ENCODE assay signal across 36 cellular contexts in genomic region chr9:24286761-24287160, GRCh38.
"Had no signal": no experiment of that assay in that cellular context is flagged by ENCODE, and none has a peak within 500 bp of the region (broad histone marks: within the 10 kb centered on the region; RNA-seq: fewer than 3 reads in every experiment).

No MANE protein-coding gene starts in this region.

- H3K36me3 ChIP-seq: MG63 had no signal

- H3K9me3 ChIP-seq: MG63 had no signal

- H3K27me3 ChIP-seq: MG63 had no signal

- DNase-seq: Karpas-422, Kasumi-1, MG63, MM.1S, MV-4-11, NCI-H1048, NCI-H1092, NCI-H1092 treated with DMSO at 0.1 percent for 48 hours, NCI-H1105, NCI-H1105 treated with DMSO at 0.1 percent for 48 hours, NCI-H1417, NCI-H1417 treated with DMSO at 0.1 percent for 48 hours, NCI-H1436, NCI-H1436 treated with DMSO at 0.1 percent for 48 hours, NCI-H146, NCI-H1694, NCI-H1694 treated with DMSO at 0.1 percent for 48 hours, NCI-H187, NCI-H187 treated with DMSO at 0.1 percent for 48 hours, NCI-H1930, NCI-H2029, NCI-H2029 treated with DMSO at 0.1 percent for 48 hours, NCI-H2081, NCI-H2081 treated with DMSO at 0.1 percent for 48 hours, NCI-H2107, NCI-H2171, NCI-H2171 treated with DMSO at 0.1 percent for 48 hours, NCI-H2227 treated with DMSO at 0.1 percent for 48 hours, NCI-H226, NCI-H345, NCI-H446, NCI-H446 treated with DMSO at 0.1 percent for 48 hours, NCI-H510A, NCI-H510A treated with DMSO at 0.1 percent for 48 hours, NCI-H524, NCI-H524 treated with DMSO at 0.1 percent for 48 hours had no signal

- H3K4me3 ChIP-seq: MG63 had no signal
